ENCODE assay signal across 22 cellular contexts in the genomic region with DNA sequence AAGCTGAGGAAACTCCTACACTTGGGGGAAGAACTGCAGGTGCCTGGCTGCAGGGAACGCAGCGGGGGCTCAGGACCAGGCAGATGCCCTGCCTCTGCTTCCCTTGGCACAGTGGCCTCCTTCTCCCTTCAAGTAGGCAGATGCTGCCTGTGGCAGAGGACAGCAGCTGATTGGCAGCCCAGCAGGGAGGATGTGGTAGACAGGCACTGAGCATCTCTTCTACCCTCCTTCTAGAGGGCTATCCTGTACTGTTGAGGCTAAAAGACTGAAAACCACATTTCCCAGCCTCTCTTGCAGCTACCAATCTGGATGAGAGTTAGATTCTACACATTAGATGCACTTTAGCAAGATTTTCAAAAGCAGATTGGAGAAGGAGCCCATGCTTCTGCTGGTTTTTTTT.
"Had no signal": no experiment of that assay in that cellular context is flagged by ENCODE, and none has a peak within 500 bp of the region (broad histone marks: within the 10 kb centered on the region; RNA-seq: fewer than 3 reads in every experiment).

No MANE protein-coding gene starts in this region.

- H3K27ac ChIP-seq: body of pancreas, cardiac muscle cell, esophagus squamous epithelium, gastrocnemius medialis, neutrophil, ovary, prostate gland, upper lobe of left lung had no signal

- H3K27ac Mint-ChIP-seq: endodermal cell had no signal

- H3K4me3 Mint-ChIP-seq: endodermal cell, nephron had no signal

- H3K27me3 ChIP-seq: body of pancreas, cardiac muscle cell, esophagus squamous epithelium, gastrocnemius medialis, ovary, upper lobe of left lung had no signal

- DNase-seq: activated CD4-positive, alpha-beta T cell treated with anti-CD3 and anti-CD28 coated beads for 1 hour; activated CD4-positive, alpha-beta T cell treated with anti-CD3 and anti-CD28 coated beads, Interleukin-2, amount 50 U/mL, for 1 hour; activated CD8-positive, alpha-beta memory T cell treated with anti-CD3 and anti-CD28 coated beads for 24 hours; activated naive CD4-positive, alpha-beta T cell treated with Interleukin-2 at 50 U/mL for 16 hours; activated T-cell treated with anti-CD3 and anti-CD28 coated beads, Interleukin-2, amount 50 U/mL, for 48 hours; anterior cingulate cortex; body of pancreas; cortex of kidney; endodermal cell; esophagus squamous epithelium; gastrocnemius medialis; left ventricle myocardium superior; mammary epithelial cell; midbrain; ovary; stimulated activated CD4-positive, alpha-beta T cell treated with anti-CD3 and anti-CD28 coated beads, Interleukin-2, amount 100 ng/mL, for 48 hours; stimulated activated naive CD4-positive, alpha-beta T cell; upper lobe of left lung had no signal

- ATAC-seq: body of pancreas, gastrocnemius medialis, left ventricle myocardium superior had no signal

- H3K4me1 ChIP-seq: body of pancreas, esophagus squamous epithelium, gastrocnemius medialis, prostate gland, upper lobe of left lung had no signal

- H3K36me3 ChIP-seq: cardiac muscle cell, esophagus squamous epithelium, gastrocnemius medialis, neutrophil, ovary, prostate gland, upper lobe of left lung had no signal

- H3K4me3 ChIP-seq: body of pancreas, cardiac muscle cell, esophagus squamous epithelium, gastrocnemius medialis, ovary, prostate gland, upper lobe of left lung had no signal

- H3K9me3 ChIP-seq: gastrocnemius medialis, neutrophil, ovary, prostate gland had no signal

- H3K4me1 Mint-ChIP-seq: nephron had no signal
